Comparison of ENCODE assay signal across 9 cellular contexts in genomic region chr4:81214518-81215218, GRCh38. TPM values are rescaled to one million over a fixed set of nuclear protein-coding genes. Genes with fewer than 3 reads are reported as not detected.
DNase-seq lines count a peak whose midpoint lies in the region; ATAC-seq and FAIRE-seq lines count a peak whose summit lies in the region.
"Had no signal": no experiment of that assay in that cellular context is flagged by ENCODE, and none has a peak within 500 bp of the region (broad histone marks: within the 10 kb centered on the region; RNA-seq: fewer than 3 reads in every experiment).

No MANE protein-coding gene starts in this region.

- H3K36me3 Mint-ChIP-seq in activated T-helper 17 cell treated with anti-CD3 and anti-CD28 coated beads, Interleukin-2, amount 50 U/mL, for 72 hours (ENCODE audit: low read depth): no peaks in the 10 kb centered on the region

- H3K4me3 Mint-ChIP-seq in activated T-helper 17 cell treated with anti-CD3 and anti-CD28 coated beads, Interleukin-2, amount 50 U/mL, for 72 hours: peak overlapping the region; percentile 41

- peaks cover 2 to 9% of the 10 kb centered on the region in 2 donors for H3K4me1 ChIP-seq in small intestine (ENCODE audit: control insufficient read depth in 2 of 2, insufficient read depth in 1 of 2, low read depth in 1 of 2, low read length in 1 of 2)

- peak overlapping the region; percentile 38 to 93 for H3K27ac ChIP-seq in small intestine (ENCODE audit: low read depth in 1 of 2, low read length in 1 of 2)

- ATAC-seq in activated T-helper 17 cell treated with anti-CD3 and anti-CD28 coated beads, Interleukin-2, amount 50 U/mL, for 72 hours (replicated peaks): peak; percentile 34
- ATAC-seq in HG03045 (IDR thresholded peaks at IDR 0.05; ENCODE audit: unreplicated experiment): no peak
- no peak for ATAC-seq in GM21737 (IDR thresholded peaks at IDR 0.05; ENCODE audit: unreplicated experiment)

- H3K9me3 ChIP-seq in small intestine (ENCODE audit: control insufficient read depth, low read depth): no peaks in the 10 kb centered on the region

- no peaks in the 10 kb centered on the region for H3K4me1 Mint-ChIP-seq in activated T-helper 17 cell treated with anti-CD3 and anti-CD28 coated beads, Interleukin-2, amount 50 U/mL, for 72 hours

- no peak for FAIRE-seq in small intestine (lab: Jason Lieb, UNC)

- no peaks in the 10 kb centered on the region for H3K9me3 Mint-ChIP-seq in activated T-helper 17 cell treated with anti-CD3 and anti-CD28 coated beads, Interleukin-2, amount 50 U/mL, for 72 hours

- peak; percentile 68 for DNase-seq in NCI-H82 (lab: John Stamatoyannopoulos, UW)
- no peak for DNase-seq in NCI-H82 treated with DMSO at 0.1 percent for 48 hours (lab: John Stamatoyannopoulos, UW; ENCODE audit: unreplicated experiment)
- peak; percentile 57 for DNase-seq in iPS DF 19.7 (ENCODE audit: low read depth, low spot score)
- peak; percentile 57 for DNase-seq in small intestine
- DNase-seq in dermis blood vessel endothelial cell: no peak
- DNase-seq: DND-41 had no signal

- no peaks in the 10 kb centered on the region for H3K36me3 ChIP-seq in small intestine (ENCODE audit: control insufficient read depth in 2 of 2, insufficient read depth in 2 of 2, low read length in 2 of 2)

- peaks cover 30% of the 10 kb centered on the region for H3K27me3 Mint-ChIP-seq in activated T-helper 17 cell treated with anti-CD3 and anti-CD28 coated beads, Interleukin-2, amount 50 U/mL, for 72 hours

- H3K27me3 ChIP-seq in small intestine (ENCODE audit: control insufficient read depth in 2 of 2, insufficient read depth in 2 of 2, low read length in 2 of 2): peaks cover 0 to 2% of the 10 kb centered on the region in 2 donors

- no peak overlapping the region for H3K27ac Mint-ChIP-seq in activated T-helper 17 cell treated with anti-CD3 and anti-CD28 coated beads, Interleukin-2, amount 50 U/mL, for 72 hours

- peak overlapping the region in 1 of 2 donors; percentile 76 for H3K4me3 ChIP-seq in small intestine (ENCODE audit: low read depth in 1 of 2, low read length in 2 of 2)

- 2 to 3% (median 2%) methylated on average over 72 to 74 of the region's 74 CpGs for WGBS in small intestine, 3 donors

RNA-seq across cellular contexts. Expression of gene PRKG2, which starts 0.4 kb away (rescaled TPM):
- under 1 TPM in 1 of 2 donors, not detected in 1; 0.66 TPM for total RNA-seq in activated T-helper 17 cell treated with anti-CD3 and anti-CD28 coated beads, Interleukin-2, amount 50 U/mL, for 72 hours
- 10 to 100 TPM in 2 of 3 donors, 1 to 10 TPM in 1; 2.1 to 21.6 (median 18.6) TPM for polyA plus RNA-seq in small intestine
- total RNA-seq in dermis blood vessel endothelial cell: under 0.01 TPM in 1 of 2 replicates, not detected in the other

Comparison
In these comparisons a context has a peak if more than half of its experiments do, and no peak if none do; other contexts are left out.
1. DNase-seq: peak in NCI-H82 (single experiment), iPS DF 19.7 (single experiment) and small intestine (single experiment); none in NCI-H82 treated with DMSO at 0.1 percent for 48 hours (single experiment) and dermis blood vessel endothelial cell (single experiment).